ENCODE assay signal across 1 cellular context in the genomic region with DNA sequence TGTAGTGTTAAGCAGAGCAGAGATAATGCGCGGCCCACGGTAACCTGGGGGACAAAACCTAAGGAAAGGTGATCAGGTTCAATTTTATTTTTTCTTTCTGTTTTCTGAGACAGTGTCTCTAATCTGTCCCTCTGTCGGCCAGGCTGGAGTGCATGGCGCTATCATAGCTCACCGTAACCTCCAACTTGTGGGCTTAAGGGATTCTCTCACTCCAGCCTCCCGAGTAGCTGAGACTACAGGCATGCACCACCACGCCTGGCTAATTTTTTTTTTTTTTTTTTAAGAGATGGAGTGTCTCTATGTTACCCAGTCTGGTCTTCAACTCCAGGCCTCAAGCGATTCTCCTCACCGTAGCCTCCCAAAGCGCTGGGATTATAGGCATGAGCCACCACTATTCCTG.
TF ChIP-seq lines count a peak whose summit lies in the region.

No MANE protein-coding gene starts in this region.

TF ChIP-seq in K562, 482 proteins besides CTCF, POLR2A, EP300 and RAD21:
- TF ChIP-seq, protein P1, sequence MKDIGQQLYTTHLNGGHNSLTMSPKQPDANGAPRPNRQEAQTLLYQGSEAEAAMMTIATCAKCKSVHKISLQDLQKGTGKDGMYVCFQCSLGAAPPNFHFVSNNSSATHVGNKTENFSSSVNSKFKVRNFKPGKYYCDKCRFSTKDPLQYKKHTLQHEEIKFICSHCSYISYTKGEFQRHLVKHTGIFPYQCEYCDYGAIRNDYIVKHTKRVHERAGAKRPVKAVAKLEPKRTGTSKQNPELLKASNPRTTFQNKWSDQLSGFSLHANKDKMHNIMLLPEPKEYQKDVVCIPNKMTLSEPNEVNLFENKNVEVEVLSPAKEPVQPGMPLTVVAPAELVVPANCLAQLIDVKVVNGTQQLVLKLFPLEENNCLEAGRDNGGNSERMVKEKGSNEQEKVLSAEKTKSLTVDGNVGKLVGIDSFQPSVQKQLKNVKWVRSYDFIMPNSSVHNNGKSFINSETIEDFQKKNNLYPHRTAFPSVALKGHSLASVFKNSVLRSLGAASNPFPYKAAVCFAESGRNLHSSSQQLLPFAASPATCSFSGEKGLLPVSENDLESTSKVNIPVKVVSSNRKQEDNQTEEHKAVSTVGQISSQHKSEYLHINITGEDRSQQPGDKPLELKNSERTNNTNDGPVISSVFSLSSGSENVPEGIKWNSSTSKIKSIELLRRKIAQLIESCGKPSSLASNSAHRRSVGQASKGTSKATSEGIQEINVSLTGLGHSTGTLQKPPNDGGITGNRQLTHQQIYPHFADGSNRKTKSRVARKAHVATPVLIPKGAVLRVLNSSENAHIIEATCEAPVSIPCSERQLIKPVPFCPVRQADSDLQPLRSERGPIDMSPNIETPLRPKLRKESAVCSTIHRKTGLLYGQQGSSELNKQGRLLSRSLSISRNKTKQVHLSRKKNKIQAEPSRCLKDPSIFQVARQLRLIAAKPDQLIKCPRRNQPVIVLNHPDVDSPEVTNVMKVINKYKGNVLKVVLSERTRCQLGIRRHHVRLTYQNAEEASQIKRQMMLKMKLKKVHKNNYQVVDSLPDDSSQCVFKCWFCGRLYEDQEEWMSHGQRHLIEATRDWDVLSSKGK (CRISPR knock-in tag; IDR thresholded peaks at IDR 0.05) = no peak
- TF ChIP-seq, protein P2, sequence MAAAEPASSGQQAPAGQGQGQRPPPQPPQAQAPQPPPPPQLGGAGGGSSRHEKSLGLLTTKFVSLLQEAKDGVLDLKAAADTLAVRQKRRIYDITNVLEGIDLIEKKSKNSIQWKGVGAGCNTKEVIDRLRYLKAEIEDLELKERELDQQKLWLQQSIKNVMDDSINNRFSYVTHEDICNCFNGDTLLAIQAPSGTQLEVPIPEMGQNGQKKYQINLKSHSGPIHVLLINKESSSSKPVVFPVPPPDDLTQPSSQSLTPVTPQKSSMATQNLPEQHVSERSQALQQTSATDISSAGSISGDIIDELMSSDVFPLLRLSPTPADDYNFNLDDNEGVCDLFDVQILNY (CRISPR knock-in tag; IDR thresholded peaks at IDR 0.05) = no peak
- no peak for TF ChIP-seq RBBP5 (IDR thresholded peaks at IDR 0.05; ENCODE audit: borderline replicate concordance, insufficient read depth, low read length, poor library complexity, severe bottlenecking)
- peak; percentile 29; the same call in 1 of the 2 replicates for TF ChIP-seq DPF2 (IDR thresholded peaks at IDR 0.05)
- peak; percentile 25; the same call in 1 of the 2 replicates for TF ChIP-seq TRIM28 (IDR thresholded peaks at IDR 0.05)
- TF ChIP-seq, protein P3, sequence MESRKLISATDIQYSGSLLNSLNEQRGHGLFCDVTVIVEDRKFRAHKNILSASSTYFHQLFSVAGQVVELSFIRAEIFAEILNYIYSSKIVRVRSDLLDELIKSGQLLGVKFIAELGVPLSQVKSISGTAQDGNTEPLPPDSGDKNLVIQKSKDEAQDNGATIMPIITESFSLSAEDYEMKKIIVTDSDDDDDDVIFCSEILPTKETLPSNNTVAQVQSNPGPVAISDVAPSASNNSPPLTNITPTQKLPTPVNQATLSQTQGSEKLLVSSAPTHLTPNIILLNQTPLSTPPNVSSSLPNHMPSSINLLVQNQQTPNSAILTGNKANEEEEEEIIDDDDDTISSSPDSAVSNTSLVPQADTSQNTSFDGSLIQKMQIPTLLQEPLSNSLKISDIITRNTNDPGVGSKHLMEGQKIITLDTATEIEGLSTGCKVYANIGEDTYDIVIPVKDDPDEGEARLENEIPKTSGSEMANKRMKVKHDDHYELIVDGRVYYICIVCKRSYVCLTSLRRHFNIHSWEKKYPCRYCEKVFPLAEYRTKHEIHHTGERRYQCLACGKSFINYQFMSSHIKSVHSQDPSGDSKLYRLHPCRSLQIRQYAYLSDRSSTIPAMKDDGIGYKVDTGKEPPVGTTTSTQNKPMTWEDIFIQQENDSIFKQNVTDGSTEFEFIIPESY (CRISPR knock-in tag; IDR thresholded peaks at IDR 0.05) = peak; percentile 93
- no peak for TF ChIP-seq ZNF12 (CRISPR knock-in tag; IDR thresholded peaks at IDR 0.05)
- TF ChIP-seq ZNF780A (CRISPR knock-in tag; IDR thresholded peaks at IDR 0.05) = no peak
- TF ChIP-seq ZNF384 (IDR thresholded peaks at IDR 0.05; ENCODE audit: low read depth, low read length) = 0 out of 2 replicates have a peak, but pooled peaks have one; percentile 32
- no peak for TF ChIP-seq MAFF (IDR thresholded peaks at IDR 0.05; ENCODE audit: low read length)
- no peak for TF ChIP-seq RBM17 (IDR thresholded peaks at IDR 0.05; ENCODE audit: borderline replicate concordance, low read depth, low read length)
TF ChIP-seq in K562: peak in this region for 4.
